9 cellular contexts compared by ENCODE assay signal in the genomic region with DNA sequence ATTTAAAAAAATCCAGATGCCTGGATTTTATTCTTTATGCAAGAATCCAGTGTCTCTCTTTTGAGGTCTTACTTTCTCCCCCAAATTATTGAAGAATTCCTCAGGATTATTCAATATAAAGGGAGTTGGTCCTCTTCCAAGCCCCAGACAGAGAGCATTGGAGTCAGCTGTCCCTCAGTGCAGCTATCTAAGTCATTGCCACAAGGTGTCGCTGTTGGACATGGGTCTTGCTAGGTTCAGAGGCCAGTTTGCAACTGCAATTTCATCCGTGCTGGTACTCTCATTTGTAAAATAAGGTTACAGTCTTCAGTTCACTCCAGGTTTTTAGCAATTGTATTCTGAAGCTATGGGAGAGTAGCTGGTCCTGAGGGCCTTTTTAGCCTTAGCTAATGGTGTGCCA. TPM values are rescaled to one million over a fixed set of nuclear protein-coding genes. Genes with fewer than 3 reads are reported as not detected.
A peak's percentile ranks its signal among the peaks of the same experiment; 100 is the strongest.
DNase-seq lines count a peak whose midpoint lies in the region; ATAC-seq and TF ChIP-seq lines count a peak whose summit lies in the region.
"Had no signal": no experiment of that assay in that cellular context is flagged by ENCODE, and none has a peak within 500 bp of the region (broad histone marks: within the 10 kb centered on the region; RNA-seq: fewer than 3 reads in every experiment).

No MANE protein-coding gene starts in this region.

- no peaks in the 10 kb centered on the region for H3K27me3 ChIP-seq in transverse colon

- peaks cover 18% of the 10 kb centered on the region for H3K27me3 Mint-ChIP-seq in activated naive CD4-positive, alpha-beta T cell treated with anti-CD3 and anti-CD28 coated beads for 36 hours (ENCODE audit: low read depth)

- TF ChIP-seq POLR2A in transverse colon (IDR thresholded peaks at IDR 0.05): no peak

- H3K4me3 Mint-ChIP-seq in activated naive CD4-positive, alpha-beta T cell treated with anti-CD3 and anti-CD28 coated beads for 36 hours: no peak overlapping the region

- TF ChIP-seq CTCF in transverse colon (IDR thresholded peaks at IDR 0.05): peak; percentile 54 to 71 (median 62)

- no peaks in the 10 kb centered on the region for H3K4me1 ChIP-seq in transverse colon

- intact Hi-C loops in activated naive CD4-positive, alpha-beta T cell treated with anti-CD3 and anti-CD28 coated beads for 36 hours (cut with micrococcal nuclease): loop anchor here (2.0 kb wide), 2 partner anchors 355 to 561 kb away; no protein-coding TSS in a partner anchor
- intact Hi-C loops in transverse colon (cut with DNase I; ENCODE audit: low total_unique reads): no loop called here

- peaks cover 1% of the 10 kb centered on the region for H3K36me3 Mint-ChIP-seq in activated naive CD4-positive, alpha-beta T cell treated with anti-CD3 and anti-CD28 coated beads for 36 hours (ENCODE audit: low read depth)

- H3K36me3 ChIP-seq in transverse colon: no peaks in the 10 kb centered on the region

- H3K9me3 ChIP-seq in transverse colon: peaks cover 0 to 9% of the 10 kb centered on the region in 2 donors

- CTCF ChIA-PET in activated naive CD4-positive, alpha-beta T cell treated with anti-CD3 and anti-CD28 coated beads for 36 hours (lab: Charles Lee): interaction anchor here (0.6 to 1.6 kb wide), 10 partner anchors 8 to 1824 kb away, joined by 3 to 12 read pairs (median 3); no protein-coding TSS in a partner anchor

- peaks cover 8% of the 10 kb centered on the region for H3K9me3 Mint-ChIP-seq in activated naive CD4-positive, alpha-beta T cell treated with anti-CD3 and anti-CD28 coated beads for 36 hours

- no peak overlapping the region for H3K27ac ChIP-seq in transverse colon
- H3K27ac ChIP-seq: epithelial cell of prostate had no signal

- in situ Hi-C loops in transverse colon (cut with MboI; ENCODE audit: low pct_ligation_motif_present in 1 of 4, low pct_unique_long_range_greater_than_20kb in 1 of 4, low sequenced_read_pairs in 3 of 4): loop anchor here in 2 of 4 donors (5.0 to 25.0 kb wide), 3 partner anchors 241 to 564 kb away; no protein-coding TSS in a partner anchor

- peak; percentile 73 for DNase-seq in activated naive CD4-positive, alpha-beta T cell treated with anti-CD3 and anti-CD28 coated beads for 36 hours
- no peak for DNase-seq in activated naive CD4-positive, alpha-beta T cell (lab: John Stamatoyannopoulos, UW)
- DNase-seq in NCI-H774 (lab: John Stamatoyannopoulos, UW) (peak; percentile 26), astrocyte of the hippocampus (ENCODE audit: low read depth, low spot score) (peak; percentile 72), left lobe of liver (ENCODE audit: low spot score) (peak; percentile 58), transverse colon (peak; percentile 63), epidermal melanocyte (ENCODE audit: insufficient read length, low spot score) (no peak)

- no peak for TF ChIP-seq EP300 in transverse colon (IDR thresholded peaks at IDR 0.05; ENCODE audit: low read depth)

- H3K4me1 Mint-ChIP-seq in activated naive CD4-positive, alpha-beta T cell treated with anti-CD3 and anti-CD28 coated beads for 36 hours (ENCODE audit: low read depth): no peaks in the 10 kb centered on the region

- peak; percentile 65 for ATAC-seq in HG02852 (IDR thresholded peaks at IDR 0.05; ENCODE audit: unreplicated experiment)
- peak; percentile 98 for ATAC-seq in left lobe of liver

- H3K4me3 ChIP-seq in transverse colon: no peak overlapping the region

- H3K27ac Mint-ChIP-seq in activated naive CD4-positive, alpha-beta T cell treated with anti-CD3 and anti-CD28 coated beads for 36 hours: no peak overlapping the region

- 7 to 17% methylated on average over 2 of the region's 2 CpGs for WGBS in transverse colon (ENCODE audit: low coverage in 1 of 2), 2 donors

RNA-seq across cellular contexts. Expression of a gene that starts 27.8 kb away (rescaled TPM):
- total RNA-seq in activated naive CD4-positive, alpha-beta T cell treated with anti-CD3 and anti-CD28 coated beads for 36 hours: not detected
- 6.7 TPM for total RNA-seq in left lobe of liver
- 100 to 1,000 TPM in 1 of 4 donors, 10 to 100 TPM in 3; 37.0 to 146 (median 58.0) TPM for total RNA-seq in transverse colon

Comparison
In these comparisons a context has a peak if more than half of its experiments do, and no peak if none do; other contexts are left out.
1. DNase-seq: peak in activated naive CD4-positive, alpha-beta T cell treated with anti-CD3 and anti-CD28 coated beads for 36 hours (single experiment), NCI-H774 (single experiment), astrocyte of the hippocampus (single experiment), left lobe of liver (single experiment) and transverse colon (single experiment); none in activated naive CD4-positive, alpha-beta T cell (0 of 4) and epidermal melanocyte (single experiment).